ENCODE assay signal across 8 cellular contexts in the genomic region with DNA sequence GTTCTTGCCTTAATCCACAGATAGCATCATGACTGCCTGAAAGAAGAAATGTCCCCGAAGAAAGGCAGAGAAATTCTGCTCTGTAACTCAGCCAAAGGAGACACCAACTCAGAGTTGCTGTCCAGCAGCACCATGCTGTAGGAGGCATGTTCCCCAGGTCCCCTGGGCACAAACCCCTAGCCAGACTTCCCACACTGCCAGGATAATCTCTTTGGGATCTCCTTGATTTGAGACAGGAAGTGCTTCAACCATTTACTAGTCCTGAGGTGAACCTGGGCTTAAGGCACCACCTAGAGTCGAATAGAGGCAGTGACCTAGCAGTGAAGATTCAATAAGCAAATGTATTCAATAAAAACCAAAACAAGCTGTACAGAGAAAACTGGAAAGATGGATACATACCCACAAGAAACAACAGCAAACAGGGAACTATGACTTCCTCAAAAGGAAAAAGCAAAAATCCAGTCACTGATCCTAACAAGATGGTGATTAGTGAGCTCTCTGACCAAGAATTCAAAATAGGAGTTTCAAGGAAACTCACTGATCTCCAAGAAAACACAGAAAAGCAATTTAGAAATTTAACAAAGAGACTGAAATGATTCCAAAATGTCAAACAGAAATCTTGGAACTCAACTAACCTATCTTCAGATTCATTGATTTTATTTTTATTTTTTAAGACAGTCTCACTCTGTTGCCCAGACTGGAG. TPM values are rescaled to one million over a fixed set of nuclear protein-coding genes. Genes with fewer than 3 reads are reported as not detected.
A peak's percentile ranks its signal among the peaks of the same experiment; 100 is the strongest.
DNase-seq lines count a peak whose midpoint lies in the region; ATAC-seq and TF ChIP-seq lines count a peak whose summit lies in the region.

No MANE protein-coding gene starts in this region.

- H3K4me1 ChIP-seq in HEK293 (ENCODE audit: control insufficient read depth, insufficient read depth, low read length) (no peaks in the 10 kb centered on the region), PC-3 (ENCODE audit: insufficient read depth, low read length) (no peaks in the 10 kb centered on the region), liver (ENCODE audit: control insufficient read depth in 4 of 4, insufficient read depth in 4 of 4, low read length in 3 of 4) (no peaks in the 10 kb centered on the region)

- H3K4me2 ChIP-seq in PC-3 (ENCODE audit: low read length) = no peak overlapping the region

- H3K4me1 Mint-ChIP-seq in activated naive CD4-positive, alpha-beta T cell treated with anti-CD3 and anti-CD28 coated beads, Interleukin-2, amount 50 U/mL, for 24 hours = peaks cover 47% of the 10 kb centered on the region

- no peaks in the 10 kb centered on the region for H3K36me3 Mint-ChIP-seq in activated naive CD4-positive, alpha-beta T cell treated with anti-CD3 and anti-CD28 coated beads, Interleukin-2, amount 50 U/mL, for 24 hours

- peak overlapping the region; percentile 69 for H3K27ac Mint-ChIP-seq in activated naive CD4-positive, alpha-beta T cell treated with anti-CD3 and anti-CD28 coated beads, Interleukin-2, amount 50 U/mL, for 24 hours

- no peak overlapping the region for H2AFZ ChIP-seq in PC-3 (ENCODE audit: low read length)

- no peak overlapping the region for H3K4me3 Mint-ChIP-seq in activated naive CD4-positive, alpha-beta T cell treated with anti-CD3 and anti-CD28 coated beads, Interleukin-2, amount 50 U/mL, for 24 hours

- no peaks in the 10 kb centered on the region for H3F3A ChIP-seq in PC-3 (ENCODE audit: low read length, unreplicated experiment)

- H3K79me2 ChIP-seq in PC-3 (ENCODE audit: low read length) = no peaks in the 10 kb centered on the region

- peaks cover 4% of the 10 kb centered on the region for H3K9me3 Mint-ChIP-seq in activated naive CD4-positive, alpha-beta T cell treated with anti-CD3 and anti-CD28 coated beads, Interleukin-2, amount 50 U/mL, for 24 hours

- WGBS in liver = 39% methylated on average over 2 of the region's 2 CpGs

- H3K9me3 ChIP-seq in HEK293 (ENCODE audit: control insufficient read depth, insufficient read depth, low read depth, low read length) = no peaks in the 10 kb centered on the region
- no peaks in the 10 kb centered on the region for H3K9me3 ChIP-seq in PC-3 (ENCODE audit: low read length)
- no peaks in the 10 kb centered on the region for H3K9me3 ChIP-seq in liver (ENCODE audit: control insufficient read depth in 4 of 4, low read length in 3 of 4)

- no peak overlapping the region for H3K9ac ChIP-seq in PC-3 (ENCODE audit: low read length)
- no peak overlapping the region for H3K9ac ChIP-seq in liver (ENCODE audit: low read depth in 1 of 2, low read length in 2 of 2)

- H3K27ac ChIP-seq in HEK293 (ENCODE audit: extremely low read depth, low read depth, low read length) (no peak overlapping the region), PC-3 (ENCODE audit: low read length) (no peak overlapping the region), liver (ENCODE audit: low read depth in 1 of 2, low read length in 2 of 2) (no peak overlapping the region)

- no TSS peak for BruUV-seq in PC-3 (replicated peaks; lab: Mats Ljungman, UMichigan)

- H4K20me1 ChIP-seq in PC-3 (ENCODE audit: low read length) = no peaks in the 10 kb centered on the region

- peak; percentile 49 to 64 for TF ChIP-seq RAD21 in liver (IDR thresholded peaks at IDR 0.05)

- peaks cover 48% of the 10 kb centered on the region for H3K27me3 ChIP-seq in PC-3 (ENCODE audit: low read length)
- peaks cover 0 to 2% (median 0%) of the 10 kb centered on the region in 4 donors for H3K27me3 ChIP-seq in liver (ENCODE audit: control insufficient read depth in 4 of 4, insufficient read depth in 4 of 4, low read length in 3 of 4)

- H3K9me2 ChIP-seq in PC-3 (replicated peaks; ENCODE audit: low read length) = no peaks in the 10 kb centered on the region

- POLR2A ChIA-PET in HEK293 (lab: Yijun Ruan, JAX) = no interaction called here
- POLR2A ChIA-PET in PC-3 (lab: Charles Lee; ENCODE audit: unreplicated experiment) = no interaction called here

- ATAC-seq in PC-3 (peak; percentile 90), GM19351 (IDR thresholded peaks at IDR 0.05; ENCODE audit: unreplicated experiment) (no peak), Right ventricle myocardium inferior (no peak)

- DNase-seq in COR-L47 (lab: John Stamatoyannopoulos, UW) (peak; percentile 2), PC-3 (peak; percentile 75), globus pallidus (ENCODE audit: low spot score) (no peak), Right ventricle myocardium inferior (ENCODE audit: missing footprints) (no peak)

- TF ChIP-seq CTCF in HEK293 (tag by site-specific recombination; IDR thresholded peaks at IDR 0.05) = no peak
- TF ChIP-seq CTCF in PC-3 (conservative IDR thresholded peaks at IDR 0.05; ENCODE audit: low read depth, low read length) = peak; percentile 85
- TF ChIP-seq CTCF in liver (IDR thresholded peaks at IDR 0.05; ENCODE audit: low read depth, low read length, missing input control) = peak; percentile 33

- intact Hi-C loops in PC-3 (cut with micrococcal nuclease) = loop anchor here (1.0 kb wide), 1 partner anchor 50 kb away; no protein-coding TSS in a partner anchor
- intact Hi-C loops in Right ventricle myocardium inferior (cut with DNase I) = no loop called here

- H3K36me3 ChIP-seq in HEK293 (ENCODE audit: control insufficient read depth in 2 of 2, insufficient read depth in 1 of 2, low read length in 2 of 2) (no peaks in the 10 kb centered on the region), PC-3 (ENCODE audit: low read depth, low read length) (no peaks in the 10 kb centered on the region), liver (ENCODE audit: control insufficient read depth in 4 of 4, insufficient read depth in 3 of 4, low read depth in 1 of 4, low read length in 3 of 4) (no peaks in the 10 kb centered on the region)

- no peaks in the 10 kb centered on the region for H3K27me3 Mint-ChIP-seq in activated naive CD4-positive, alpha-beta T cell treated with anti-CD3 and anti-CD28 coated beads, Interleukin-2, amount 50 U/mL, for 24 hours

- H3K4me3 ChIP-seq in HEK293 (ENCODE audit: low read depth, low read length) (no peak overlapping the region), PC-3 (ENCODE audit: low read length) (no peak overlapping the region), liver (ENCODE audit: low read depth in 1 of 3, low read length in 3 of 3) (no peak overlapping the region)

- CTCF ChIA-PET in HEK293 (lab: Yijun Ruan, JAX) = interaction anchor here (0.6 to 2.3 kb wide), 25 partner anchors 8 to 314 kb away, joined by 3 to 11 read pairs (median 4); no protein-coding TSS in a partner anchor
- CTCF ChIA-PET in PC-3 (lab: Charles Lee) = interaction anchor here (0.6 to 1.0 kb wide), 5 partner anchors 12 to 187 kb away, joined by 3 to 8 read pairs (median 3); no protein-coding TSS in a partner anchor

TF ChIP-seq in HEK293, 187 proteins besides CTCF, POLR2A, EP300 and RAD21 (continues in another document):
- TF ChIP-seq ZNF654 (tag by site-specific recombination; IDR thresholded peaks at IDR 0.05; ENCODE audit: low read depth) (peak; percentile 70), ZXDB (tag by site-specific recombination; IDR thresholded peaks at IDR 0.05) (no peak), ZNF426 (tag by site-specific recombination; IDR thresholded peaks at IDR 0.05) (no peak), ZNF571 (tag by site-specific recombination; IDR thresholded peaks at IDR 0.05) (no peak), ZNF544 (tag by site-specific recombination; IDR thresholded peaks at IDR 0.05) (no peak), ZFP37 (tag by site-specific recombination; IDR thresholded peaks at IDR 0.05) (no peak)
- TF ChIP-seq, protein P1, sequence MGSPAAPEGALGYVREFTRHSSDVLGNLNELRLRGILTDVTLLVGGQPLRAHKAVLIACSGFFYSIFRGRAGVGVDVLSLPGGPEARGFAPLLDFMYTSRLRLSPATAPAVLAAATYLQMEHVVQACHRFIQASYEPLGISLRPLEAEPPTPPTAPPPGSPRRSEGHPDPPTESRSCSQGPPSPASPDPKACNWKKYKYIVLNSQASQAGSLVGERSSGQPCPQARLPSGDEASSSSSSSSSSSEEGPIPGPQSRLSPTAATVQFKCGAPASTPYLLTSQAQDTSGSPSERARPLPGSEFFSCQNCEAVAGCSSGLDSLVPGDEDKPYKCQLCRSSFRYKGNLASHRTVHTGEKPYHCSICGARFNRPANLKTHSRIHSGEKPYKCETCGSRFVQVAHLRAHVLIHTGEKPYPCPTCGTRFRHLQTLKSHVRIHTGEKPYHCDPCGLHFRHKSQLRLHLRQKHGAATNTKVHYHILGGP (tag by site-specific recombination; IDR thresholded peaks at IDR 0.05) = no peak

TF ChIP-seq in liver, 16 proteins besides CTCF, POLR2A, EP300 and RAD21 (continues in another document):
- TF ChIP-seq GABPA (IDR thresholded peaks at IDR 0.05 in 1 of 2, conservative IDR thresholded peaks at IDR 0.05 in 1 of 2) (no peak), RXRA (IDR thresholded peaks at IDR 0.05) (peak in 1 of 2 donors; percentile 28), FOXA1 (IDR thresholded peaks at IDR 0.05) (no peak), HNF4A (conservative IDR thresholded peaks at IDR 0.05) (no peak)

RNA-seq across cellular contexts. Expression of a gene that starts 5.7 kb away (rescaled TPM):
- not detected in 2 replicates for total RNA-seq in PC-3 (2014; rRNA removed)
- total RNA-seq in liver = not detected
- polyA plus RNA-seq in liver = not detected
- total RNA-seq in Right ventricle myocardium inferior = not detected

RNA-seq across cellular contexts. Expression of a gene that starts 20.0 kb away (rescaled TPM):
- total RNA-seq in PC-3 (2014; rRNA removed) (not detected in 2 replicates), liver (10 to 100 TPM in 1 of 2 donors, not detected in 1; 10.0 TPM), Right ventricle myocardium inferior (not detected)
- polyA plus RNA-seq in liver = under 1 TPM in 1 of 2 donors, not detected in 1; 0.09 TPM

RNA-seq across cellular contexts. Expression of a gene that starts 24.3 kb away (rescaled TPM):
- total RNA-seq in PC-3 (2014; rRNA removed) = not detected in 2 replicates
- total RNA-seq in liver = under 1 TPM in 1 of 2 donors, not detected in 1; under 0.01 TPM
- not detected for polyA plus RNA-seq in liver
- not detected for total RNA-seq in Right ventricle myocardium inferior

RNA-seq across cellular contexts. Expression of a gene that starts 46.5 kb away (rescaled TPM):
- total RNA-seq in PC-3 (2014; rRNA removed) (23.9 and 33.1 TPM in 2 replicates), liver (1 to 10 TPM; 5.7 to 7.9 TPM), Right ventricle myocardium inferior (7.7 TPM)
- polyA plus RNA-seq in liver = 1 to 10 TPM; 4.4 to 4.5 TPM

Comparison
In these comparisons a context has a peak if more than half of its experiments do, and no peak if none do; other contexts are left out.
1. DNase-seq: peak in COR-L47 (single experiment) and PC-3 (single experiment); none in globus pallidus (single experiment) and Right ventricle myocardium inferior (single experiment).